In genomic region chr1:201907621-201908020, GRCh38 we compare ENCODE assay signal across 35 cellular contexts. TPM values are rescaled to one million over a fixed set of nuclear protein-coding genes. Genes with fewer than 3 reads are reported as not detected.
DNase-seq lines count a peak whose midpoint lies in the region; ATAC-seq and TF ChIP-seq lines count a peak whose summit lies in the region.
"Had no signal": no experiment of that assay in that cellular context is flagged by ENCODE, and none has a peak within 500 bp of the region (broad histone marks: within the 10 kb centered on the region; RNA-seq: fewer than 3 reads in every experiment).

No MANE protein-coding gene starts in this region.

- H4K5ac ChIP-seq in H9 (ENCODE audit: insufficient read length, low read depth, low read length): no peak overlapping the region

- H4K20me1 ChIP-seq in H9 (ENCODE audit: control insufficient read depth, insufficient read depth, insufficient read length): no peaks in the 10 kb centered on the region

- H3K18ac ChIP-seq in H9 (ENCODE audit: insufficient read length, low read depth, low read length): no peak overlapping the region

- no peak overlapping the region for H2BK5ac ChIP-seq in H9 (ENCODE audit: insufficient read length, low read length)

- no peak overlapping the region for H4K8ac ChIP-seq in H9 (replicated peaks; ENCODE audit: insufficient read length, low read depth, low read length)

- H3K79me2 ChIP-seq in H9 (ENCODE audit: insufficient read depth, low read length): no peaks in the 10 kb centered on the region

- TF ChIP-seq CTCF in H9 (conservative IDR thresholded peaks at IDR 0.05) (no peak), esophagus muscularis mucosa (IDR thresholded peaks at IDR 0.05) (no peak), tibial nerve (IDR thresholded peaks at IDR 0.05) (no peak), WERI-Rb-1 (IDR thresholded peaks at IDR 0.05; ENCODE audit: low read depth, low read length) (no peak)

- no peaks in the 10 kb centered on the region; a peak in 1 of 7 replicates for H3K36me3 Mint-ChIP-seq in H9 (ENCODE audit: insufficient read depth in 1 of 3, low read depth in 3 of 3)
- no peaks in the 10 kb centered on the region for H3K36me3 Mint-ChIP-seq in CD4-positive, alpha-beta memory T cell
- H3K36me3 Mint-ChIP-seq: activated naive CD4-positive, alpha-beta T cell treated with anti-CD3 and anti-CD28 coated beads, Interleukin-2, amount 50 U/mL, for 24 hours; natural killer cell had no signal

- CTCF ChIA-PET in CD4-positive, alpha-beta memory T cell (lab: Charles Lee; ENCODE audit: partially characterized antibody): interaction anchor here (2.5 kb wide), 1 partner anchor 12 kb away, joined by 17 read pairs; no protein-coding TSS in a partner anchor

- no peak overlapping the region for H3K9ac ChIP-seq in H9 (ENCODE audit: extremely low read depth, insufficient read length, low read length)
- H3K9ac ChIP-seq in rectal smooth muscle tissue (ENCODE audit: low read length): no peak overlapping the region

- H3K4me3 Mint-ChIP-seq in H9: no peak overlapping the region
- no peak overlapping the region for H3K4me3 Mint-ChIP-seq in CD4-positive, alpha-beta memory T cell
- H3K4me3 Mint-ChIP-seq: activated CD4-positive, alpha-beta T cell treated with anti-CD3 and anti-CD28 coated beads, Interleukin-2, amount 10 ng/mL, durations not matched to agents 24 days and 14 days; activated naive CD4-positive, alpha-beta T cell treated with anti-CD3 and anti-CD28 coated beads, Interleukin-2, amount 50 U/mL, for 24 hours; CD4-positive, alpha-beta T cell; effector memory CD8-positive, alpha-beta T cell; natural killer cell had no signal

- no peaks in the 10 kb centered on the region for H3K9me3 ChIP-seq in H9 (ENCODE audit: control insufficient read depth, low read depth, low read length)
- H3K9me3 ChIP-seq in esophagus muscularis mucosa: no peaks in the 10 kb centered on the region
- no peaks in the 10 kb centered on the region for H3K9me3 ChIP-seq in tibial nerve
- H3K9me3 ChIP-seq in CD4-positive, alpha-beta memory T cell (ENCODE audit: control insufficient read depth in 1 of 2, low read length in 2 of 2): no peaks in the 10 kb centered on the region
- no peaks in the 10 kb centered on the region for H3K9me3 ChIP-seq in WERI-Rb-1 (ENCODE audit: severe bottlenecking)
- H3K9me3 ChIP-seq: A549, SJCRH30 had no signal

- no peaks in the 10 kb centered on the region for H3K9me3 Mint-ChIP-seq in H9
- H3K9me3 Mint-ChIP-seq in CD4-positive, alpha-beta memory T cell: no peaks in the 10 kb centered on the region
- H3K9me3 Mint-ChIP-seq: activated CD4-positive, alpha-beta T cell treated with anti-CD3 and anti-CD28 coated beads, Interleukin-2, amount 10 ng/mL, durations not matched to agents 24 days and 14 days; activated naive CD4-positive, alpha-beta T cell treated with anti-CD3 and anti-CD28 coated beads, Interleukin-2, amount 50 U/mL, for 24 hours; CD4-positive, alpha-beta T cell; effector memory CD8-positive, alpha-beta T cell; natural killer cell had no signal

- TF ChIP-seq EP300 in esophagus muscularis mucosa (IDR thresholded peaks at IDR 0.05) (no peak), tibial nerve (IDR thresholded peaks at IDR 0.05) (no peak)

- no peak overlapping the region for H3K4me2 ChIP-seq in H9 (ENCODE audit: insufficient read depth, insufficient read length, low read length)
- H3K4me2 ChIP-seq: A549, smooth muscle cell had no signal

- H3K36me3 ChIP-seq in esophagus muscularis mucosa (peaks cover 0 to 25% (median 13%) of the 10 kb centered on the region in 4 donors), rectal smooth muscle tissue (ENCODE audit: control insufficient read depth, insufficient read depth, low read length) (no peaks in the 10 kb centered on the region), tibial nerve (no peaks in the 10 kb centered on the region), WERI-Rb-1 (no peaks in the 10 kb centered on the region)
- H3K36me3 ChIP-seq in CD4-positive, alpha-beta memory T cell (ENCODE audit: insufficient read depth, low read length): no peaks in the 10 kb centered on the region
- H3K36me3 ChIP-seq: SJCRH30 had no signal

- H3K27ac Mint-ChIP-seq in H9: no peak overlapping the region
- no peak overlapping the region for H3K27ac Mint-ChIP-seq in CD4-positive, alpha-beta memory T cell
- H3K27ac Mint-ChIP-seq: activated CD4-positive, alpha-beta T cell treated with anti-CD3 and anti-CD28 coated beads, Interleukin-2, amount 10 ng/mL, durations not matched to agents 24 days and 14 days; activated naive CD4-positive, alpha-beta T cell treated with anti-CD3 and anti-CD28 coated beads, Interleukin-2, amount 50 U/mL, for 24 hours; CD4-positive, alpha-beta T cell; effector memory CD8-positive, alpha-beta T cell; natural killer cell had no signal

- intact Hi-C loops in esophagus muscularis mucosa (cut with DNase I): no loop called here
- intact Hi-C loops in CD4-positive, alpha-beta memory T cell (cut with micrococcal nuclease): no loop called here

- no CpG with 5 or more reads among the region's 6 CpGs for WGBS in H9 (ENCODE audit: extremely low coverage, insufficient read length, low lambda C conversion rate)
- 57% methylated on average over 4 of the region's 6 CpGs for WGBS in esophagus muscularis mucosa
- 85 to 90% methylated on average over 3 to 6 of the region's 6 CpGs for WGBS in tibial nerve, 2 donors

- no peak overlapping the region for H2BK120ac ChIP-seq in H9 (ENCODE audit: low read depth, low read length, poor library complexity, severe bottlenecking)

- no peaks in the 10 kb centered on the region for H3K4me1 ChIP-seq in H9 (ENCODE audit: insufficient read depth, low read length)
- H3K4me1 ChIP-seq in esophagus muscularis mucosa: peaks cover 31 to 100% (median 100%) of the 10 kb centered on the region in 4 donors
- H3K4me1 ChIP-seq in rectal smooth muscle tissue (ENCODE audit: control insufficient read depth, insufficient read depth, low read length): peaks cover 79% of the 10 kb centered on the region
- peaks cover 0 to 65% (median 30%) of the 10 kb centered on the region in 4 donors for H3K4me1 ChIP-seq in tibial nerve
- no peaks in the 10 kb centered on the region for H3K4me1 ChIP-seq in CD4-positive, alpha-beta memory T cell (ENCODE audit: insufficient read depth, low read length)
- H3K4me1 ChIP-seq: A549 had no signal

- no peak overlapping the region for H2BK20ac ChIP-seq in H9 (ENCODE audit: low read depth, low read length, poor library complexity, severe bottlenecking)

- no peak overlapping the region for H2BK12ac ChIP-seq in H9 (ENCODE audit: insufficient read length, low read depth, low read length)

- no peaks in the 10 kb centered on the region for H3K27me3 ChIP-seq in H9 (ENCODE audit: insufficient read depth, low read length)
- H3K27me3 ChIP-seq in esophagus muscularis mucosa: no peaks in the 10 kb centered on the region
- H3K27me3 ChIP-seq in rectal smooth muscle tissue (ENCODE audit: control insufficient read depth, insufficient read depth, low read length): no peaks in the 10 kb centered on the region
- H3K27me3 ChIP-seq in tibial nerve: no peaks in the 10 kb centered on the region
- H3K27me3 ChIP-seq in CD4-positive, alpha-beta memory T cell (ENCODE audit: insufficient read depth, low read length): no peaks in the 10 kb centered on the region
- H3K27me3 ChIP-seq in WERI-Rb-1 (ENCODE audit: insufficient read depth, low read depth, severe bottlenecking): no peaks in the 10 kb centered on the region

- H3K23ac ChIP-seq in H9 (ENCODE audit: insufficient read length, low read depth, low read length): no peak overlapping the region

- peaks cover 13 to 16% of the 10 kb centered on the region in 2 experiments for H3K4me1 Mint-ChIP-seq in H9
- peaks cover 0 to 1% (median 0%) of the 10 kb centered on the region in 4 donors for H3K4me1 Mint-ChIP-seq in CD4-positive, alpha-beta memory T cell
- H3K4me1 Mint-ChIP-seq: activated naive CD4-positive, alpha-beta T cell treated with anti-CD3 and anti-CD28 coated beads, Interleukin-2, amount 50 U/mL, for 24 hours had no signal

- H2AFZ ChIP-seq in H9 (ENCODE audit: low read length): no peak overlapping the region

- no peak overlapping the region for H4K91ac ChIP-seq in H9 (ENCODE audit: insufficient read length, low read depth, low read length)

- no peak overlapping the region for H3K4ac ChIP-seq in H9 (ENCODE audit: low read depth, low read length)

- TF ChIP-seq POLR2A in esophagus muscularis mucosa (IDR thresholded peaks at IDR 0.05; ENCODE audit: low read depth) (no peak), tibial nerve (IDR thresholded peaks at IDR 0.05) (no peak)

- no peak overlapping the region for H2AK5ac ChIP-seq in H9 (ENCODE audit: insufficient read length, low read length)

- H3K27ac ChIP-seq in H9 (ENCODE audit: insufficient read length, low read depth, low read length) (no peak overlapping the region), esophagus muscularis mucosa (replicated peaks in 1 of 4) (peak overlapping the region; percentile 91 to 95 (median 94)), rectal smooth muscle tissue (ENCODE audit: low read depth, low read length) (peak overlapping the region; percentile 97), tibial nerve (peak overlapping the region; percentile 20 to 88 (median 64)), WERI-Rb-1 (no peak overlapping the region)
- no peak overlapping the region for H3K27ac ChIP-seq in CD4-positive, alpha-beta memory T cell (ENCODE audit: low read depth, low read length)
- H3K27ac ChIP-seq: A549, SJCRH30 had no signal

- H3T11ph ChIP-seq in H9 (ENCODE audit: low read length): no peak overlapping the region

- H3K14ac ChIP-seq in H9 (ENCODE audit: insufficient read depth, low read length): peak overlapping the region; percentile 2; the same call in 1 of the 2 replicates

- no peak overlapping the region for H3K4me3 ChIP-seq in esophagus muscularis mucosa
- no peak overlapping the region for H3K4me3 ChIP-seq in rectal smooth muscle tissue (ENCODE audit: low read length)
- H3K4me3 ChIP-seq in tibial nerve: no peak overlapping the region
- H3K4me3 ChIP-seq in CD4-positive, alpha-beta memory T cell (ENCODE audit: low read length in 2 of 2): no peak overlapping the region
- H3K4me3 ChIP-seq in WERI-Rb-1 (ENCODE audit: low read depth, low read length): no peak overlapping the region
- H3K4me3 ChIP-seq: A549, K562, SJCRH30, smooth muscle cell had no signal

- no peaks in the 10 kb centered on the region for H3K23me2 ChIP-seq in H9 (ENCODE audit: insufficient read length, low read depth, low read length, poor library complexity, severe bottlenecking)

- POLR2A ChIA-PET in CD4-positive, alpha-beta memory T cell (lab: Charles Lee; ENCODE audit: partially characterized antibody): no interaction called here

- 0 out of 2 replicates have a peak, but pooled peaks cover 1% of the 10 kb centered on the region for H3K27me3 Mint-ChIP-seq in H9 (ENCODE audit: low read depth)
- H3K27me3 Mint-ChIP-seq in CD4-positive, alpha-beta memory T cell: peaks cover 5% of the 10 kb centered on the region in 2 donors
- H3K27me3 Mint-ChIP-seq: activated naive CD4-positive, alpha-beta T cell treated with anti-CD3 and anti-CD28 coated beads, Interleukin-2, amount 50 U/mL, for 24 hours had no signal

- DNase-seq in H9 (no peak), esophagus muscularis mucosa (ENCODE audit: extremely low spot score) (no peak), tibial nerve (ENCODE audit: low spot score in 2 of 2) (no peak), WERI-Rb-1 (no peak)
- no peak for DNase-seq in CD4-positive, alpha-beta memory T cell
- DNase-seq: activated CD4-positive, alpha-beta T cell treated with anti-CD3 and anti-CD28 coated beads, Interleukin-2, amount 10 ng/mL, durations not matched to agents 24 days and 14 days; activated CD8-positive, alpha-beta memory T cell treated with anti-CD3 and anti-CD28 coated beads for 24 hours; AML-193; amygdala; CD4-positive, alpha-beta T cell; cortex of kidney; effector memory CD8-positive, alpha-beta T cell; head of caudate nucleus; left ventricle myocardium superior; midbrain; natural killer cell; NCI-H1048; NCI-H446; NCI-H748 treated with DMSO at 0.1 percent for 48 hours; retina; RPMI8226; SJCRH30; stimulated activated CD4-positive, alpha-beta T cell treated with anti-CD3 and anti-CD28 coated beads, Interleukin-1b, Interleukin-23, amount 100 ng/mL, for 48 hours; stimulated activated naive CD4-positive, alpha-beta T cell treated with Interleukin-2 at 50 U/mL for 16 hours; T-helper 9 cell; trophoblast cell had no signal

- H3K56ac ChIP-seq in H9 (ENCODE audit: insufficient read length, low read depth, low read length): no peak overlapping the region

- H2BK15ac ChIP-seq in H9 (ENCODE audit: low read depth, low read length): no peak overlapping the region

- ATAC-seq in GM18498 (IDR thresholded peaks at IDR 0.05; ENCODE audit: unreplicated experiment): no peak
- no peak for ATAC-seq in GM21447 (IDR thresholded peaks at IDR 0.05; ENCODE audit: unreplicated experiment)
- ATAC-seq: A549; effector memory CD8-positive, alpha-beta T cell; K562; left ventricle myocardium superior; natural killer cell had no signal

- no peaks in the 10 kb centered on the region for H3K79me1 ChIP-seq in H9 (ENCODE audit: insufficient read depth, low read depth, low read length, poor library complexity, severe bottlenecking)

RNA-seq across cellular contexts. Expression of gene SHISA4, which starts 18.9 kb away (rescaled TPM):
- total RNA-seq in H9 (2021) (6.3 and 8.1 TPM in 2 replicates), esophagus muscularis mucosa (10 to 100 TPM; 20.3 to 31.0 (median 28.5) TPM), tibial nerve (10 to 100 TPM; 42.6 to 76.6 (median 66.4) TPM)
- total RNA-seq in CD4-positive, alpha-beta memory T cell: under 1 TPM; 0.58 to 0.94 TPM
- under 1 TPM in 1 of 2 donors, not detected in 1; 0.59 TPM for polyA plus RNA-seq in CD4-positive, alpha-beta memory T cell

RNA-seq across cellular contexts. Expression of gene LMOD1, which starts 38.7 kb away (rescaled TPM):
- total RNA-seq in H9 (2021) (0.31 and 0.44 TPM in 2 replicates), esophagus muscularis mucosa (1,000 to 10,000 TPM; 1,021 to 1,618 (median 1,290) TPM), tibial nerve (100 to 1,000 TPM in 2 of 4 donors, 10 to 100 TPM in 2; 86.9 to 165 (median 107) TPM)
- not detected for total RNA-seq in CD4-positive, alpha-beta memory T cell
- not detected for polyA plus RNA-seq in CD4-positive, alpha-beta memory T cell
- total RNA-seq: activated CD4-positive, alpha-beta T cell treated with anti-CD3 and anti-CD28 coated beads, Interleukin-2, amount 10 ng/mL, durations not matched to agents 24 days and 14 days; CD4-positive, alpha-beta T cell; epithelial cell of proximal tubule; natural killer cell; SJCRH30 had no signal
- polyA plus RNA-seq: A549, keratinocyte had no signal

RNA-seq across cellular contexts. Expression of gene TIMM17A, which starts 47.7 kb away (rescaled TPM):
- total RNA-seq in H9 (2021) (60.3 and 60.9 TPM in 2 replicates), esophagus muscularis mucosa (10 to 100 TPM; 30.7 to 46.1 (median 32.4) TPM), tibial nerve (10 to 100 TPM; 16.2 to 31.8 (median 21.0) TPM)
- 10 to 100 TPM; 26.0 to 27.1 TPM for total RNA-seq in CD4-positive, alpha-beta memory T cell
- polyA plus RNA-seq in CD4-positive, alpha-beta memory T cell: 10 to 100 TPM; 28.4 to 29.2 TPM

Comparison
In these comparisons a context has a peak if more than half of its experiments do, and no peak if none do; other contexts are left out.
1. H3K27ac ChIP-seq: peak in esophagus muscularis mucosa (4 of 4), rectal smooth muscle tissue (single experiment) and tibial nerve (4 of 4); none in H9 (single experiment), CD4-positive, alpha-beta memory T cell (single experiment) and WERI-Rb-1 (single experiment).
2. RNA of gene LMOD1, which starts 38.7 kb away (total RNA-seq): 1,021 to 1,618 TPM in esophagus muscularis mucosa and 86.9 to 165 TPM in tibial nerve; 0.31 to 0.44 TPM in H9 and not detected in CD4-positive, alpha-beta memory T cell; every median in the first group is over 10 times any median in the second.